Comparison of ENCODE assay signal across 11 cellular contexts in genomic region chr20:11379257-11380011, GRCh38.
DNase-seq lines count a peak whose midpoint lies in the region; ATAC-seq and TF ChIP-seq lines count a peak whose summit lies in the region.
"Had no signal": no experiment of that assay in that cellular context is flagged by ENCODE, and none has a peak within 500 bp of the region (broad histone marks: within the 10 kb centered on the region; RNA-seq: fewer than 3 reads in every experiment).

No MANE protein-coding gene starts in this region.

- H3K4me1 Mint-ChIP-seq in glutamatergic neuron (ENCODE audit: low read depth, unreplicated experiment) = peaks cover 13% of the 10 kb centered on the region
- H3K4me1 Mint-ChIP-seq: activated naive CD8-positive, alpha-beta T cell treated with anti-CD3 and anti-CD28 coated beads, Interleukin-2, amount 10 ng/mL, durations not matched to agents 7 days and 5 days had no signal

- H3K27ac Mint-ChIP-seq in glutamatergic neuron (ENCODE audit: unreplicated experiment) = no peak overlapping the region
- H3K27ac Mint-ChIP-seq: activated naive CD8-positive, alpha-beta T cell treated with anti-CD3 and anti-CD28 coated beads, Interleukin-2, amount 10 ng/mL, durations not matched to agents 7 days and 5 days had no signal

- no peaks in the 10 kb centered on the region for H3K36me3 ChIP-seq in vagina

- intact Hi-C loops in vagina (cut with DNase I) (no loop called here), lower leg skin (cut with DNase I; ENCODE audit: low total_unique reads) (no loop called here)

- peaks cover 27% of the 10 kb centered on the region for H3K4me1 ChIP-seq in vagina

- no peaks in the 10 kb centered on the region for H3K9me3 ChIP-seq in vagina

- TF ChIP-seq CTCF in glutamatergic neuron (IDR thresholded peaks at IDR 0.05; ENCODE audit: partially characterized antibody, unreplicated experiment) = no peak
- TF ChIP-seq CTCF in retinal pigment epithelial cell (conservative IDR thresholded peaks at IDR 0.05; ENCODE audit: low read depth, low read length) = peak; percentile 9
- TF ChIP-seq CTCF in vagina (IDR thresholded peaks at IDR 0.05) = no peak
- no peak for TF ChIP-seq CTCF in lower leg skin (IDR thresholded peaks at IDR 0.05)

- H3K27me3 Mint-ChIP-seq in glutamatergic neuron (ENCODE audit: unreplicated experiment) = peaks cover 2% of the 10 kb centered on the region
- H3K27me3 Mint-ChIP-seq: activated naive CD8-positive, alpha-beta T cell treated with anti-CD3 and anti-CD28 coated beads, Interleukin-2, amount 10 ng/mL, durations not matched to agents 7 days and 5 days had no signal

- TF ChIP-seq POLR2A in vagina (IDR thresholded peaks at IDR 0.05) (no peak), lower leg skin (IDR thresholded peaks at IDR 0.05) (no peak)

- DNase-seq in NCI-H2171 (lab: John Stamatoyannopoulos, UW) = peak; percentile 7
- no peak for DNase-seq in NCI-H2171 treated with DMSO at 0.1 percent for 48 hours (lab: John Stamatoyannopoulos, UW)
- peak; percentile 69 for DNase-seq in NCI-H510A treated with DMSO at 0.1 percent for 48 hours (lab: John Stamatoyannopoulos, UW)
- DNase-seq in glutamatergic neuron = peak; percentile 83
- DNase-seq in retinal pigment epithelial cell (ENCODE audit: low read depth) = peak; percentile 71
- no peak for DNase-seq in vagina (ENCODE audit: extremely low spot score in 2 of 2)
- DNase-seq in lower leg skin (ENCODE audit: low spot score in 2 of 2) = no peak
- DNase-seq: activated CD4-positive, alpha-beta T cell treated with anti-CD3 and anti-CD28 coated beads, Interleukin-2, amount 50 U/mL, for 48 hours; activated naive CD8-positive, alpha-beta T cell treated with anti-CD3 and anti-CD28 coated beads, Interleukin-2, amount 10 ng/mL, durations not matched to agents 7 days and 5 days; DMS 273 treated with DMSO at 0.1 percent for 48 hours had no signal

- 67 to 79% methylated on average over 16 of the region's 16 CpGs for WGBS in lower leg skin, 2 donors

- H3K4me3 ChIP-seq in retinal pigment epithelial cell (ENCODE audit: low read length) (peak overlapping the region; percentile 21), vagina (no peak overlapping the region), lower leg skin (ENCODE audit: low read depth, poor library complexity, severe bottlenecking) (no peak overlapping the region)

- peaks cover 7% of the 10 kb centered on the region for H3K36me3 Mint-ChIP-seq in glutamatergic neuron (ENCODE audit: unreplicated experiment)
- H3K36me3 Mint-ChIP-seq: activated naive CD8-positive, alpha-beta T cell treated with anti-CD3 and anti-CD28 coated beads, Interleukin-2, amount 10 ng/mL, durations not matched to agents 7 days and 5 days had no signal

- no peak for ATAC-seq in HG03571 (IDR thresholded peaks at IDR 0.05; ENCODE audit: unreplicated experiment)

- no peak overlapping the region for H3K27ac ChIP-seq in vagina

- H3K27me3 ChIP-seq in vagina = no peaks in the 10 kb centered on the region

- H3K9me3 Mint-ChIP-seq in glutamatergic neuron (ENCODE audit: unreplicated experiment) = no peaks in the 10 kb centered on the region

- peak overlapping the region; percentile 72 for H3K4me3 Mint-ChIP-seq in glutamatergic neuron (ENCODE audit: unreplicated experiment)
- H3K4me3 Mint-ChIP-seq: activated naive CD8-positive, alpha-beta T cell treated with anti-CD3 and anti-CD28 coated beads, Interleukin-2, amount 10 ng/mL, durations not matched to agents 7 days and 5 days had no signal

Comparison
In these comparisons a context has a peak if more than half of its experiments do, and no peak if none do; other contexts are left out.
1. DNase-seq: peak in NCI-H2171 (single experiment), NCI-H510A treated with DMSO at 0.1 percent for 48 hours (single experiment), glutamatergic neuron (single experiment) and retinal pigment epithelial cell (single experiment); none in NCI-H2171 treated with DMSO at 0.1 percent for 48 hours (single experiment), vagina (0 of 2) and lower leg skin (0 of 2).